8 cellular contexts compared by ENCODE assay signal in the genomic region with DNA sequence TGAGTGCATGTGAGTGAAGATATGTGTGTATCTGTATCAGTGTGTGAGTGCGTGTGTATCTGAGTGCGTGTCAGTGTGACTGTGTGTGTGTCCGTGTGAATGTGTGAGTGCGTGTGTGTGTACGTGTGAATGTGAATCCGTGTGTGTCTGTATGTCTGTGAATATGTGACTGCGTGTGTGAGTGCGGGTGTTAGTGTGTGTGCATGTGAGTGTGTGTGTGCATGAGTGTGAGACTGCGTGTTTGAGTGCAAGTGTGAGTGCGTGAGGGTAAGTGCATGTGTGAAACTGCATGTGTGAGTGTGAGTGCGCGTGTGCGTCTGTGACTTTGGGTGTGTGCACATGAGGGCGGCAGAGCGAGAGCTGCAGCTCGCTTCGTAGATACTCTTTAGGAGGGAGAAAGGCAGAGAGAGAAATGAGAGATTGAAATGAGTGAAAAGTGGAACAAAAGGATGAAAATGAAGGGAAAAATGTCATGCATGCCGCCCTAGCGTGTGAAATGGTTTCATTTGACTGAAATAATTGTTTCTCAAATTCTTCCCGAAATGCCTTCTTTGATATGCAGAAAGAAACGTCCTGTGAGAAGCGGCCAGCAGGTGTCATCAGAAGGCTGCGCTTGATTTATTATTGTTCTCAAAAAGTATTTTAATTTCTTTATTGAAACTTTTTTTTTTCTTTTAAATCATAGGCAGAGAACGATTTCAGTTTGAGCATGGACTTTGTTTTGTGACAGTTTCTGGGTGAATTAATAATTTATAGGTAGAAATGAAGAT. TPM values are rescaled to one million over a fixed set of nuclear protein-coding genes. Genes with fewer than 3 reads are reported as not detected.
DNase-seq lines count a peak whose midpoint lies in the region; ATAC-seq and TF ChIP-seq lines count a peak whose summit lies in the region.

No MANE protein-coding gene starts in this region.

- intact Hi-C loops in activated CD8-positive, alpha-beta T cell treated with anti-CD3 and anti-CD28 coated beads for 36 hours (cut with micrococcal nuclease): no loop called here
- intact Hi-C loops in dorsolateral prefrontal cortex (cut with DNase I): loop anchor here in 1 of 2 donors (2.0 to 10.0 kb wide), 2 partner anchors 1652 to 1726 kb away; no protein-coding TSS in a partner anchor

- no peaks in the 10 kb centered on the region for H3K27me3 ChIP-seq in dorsolateral prefrontal cortex

- H3K27me3 Mint-ChIP-seq in activated CD8-positive, alpha-beta T cell treated with anti-CD3 and anti-CD28 coated beads for 36 hours: no peaks in the 10 kb centered on the region
- no peaks in the 10 kb centered on the region for H3K27me3 Mint-ChIP-seq in activated CD8-positive, alpha-beta T cell treated with anti-CD3 and anti-CD28 coated beads, Interleukin-2, amount 10 ng/mL, durations not matched to agents 7 days and 5 days (ENCODE audit: low read depth)
- H3K27me3 Mint-ChIP-seq in progenitor cell of endocrine pancreas (no peaks in the 10 kb centered on the region), nephron progenitor cell (ENCODE audit: low read depth, poor library complexity) (no peaks in the 10 kb centered on the region)

- H3K27ac ChIP-seq in dorsolateral prefrontal cortex: no peak overlapping the region

- peaks cover 2% of the 10 kb centered on the region for H3K4me1 Mint-ChIP-seq in activated CD8-positive, alpha-beta T cell treated with anti-CD3 and anti-CD28 coated beads for 36 hours (ENCODE audit: low read depth)
- no peaks in the 10 kb centered on the region for H3K4me1 Mint-ChIP-seq in activated CD8-positive, alpha-beta T cell treated with anti-CD3 and anti-CD28 coated beads, Interleukin-2, amount 10 ng/mL, durations not matched to agents 7 days and 5 days (ENCODE audit: low read depth)
- no peaks in the 10 kb centered on the region for H3K4me1 Mint-ChIP-seq in progenitor cell of endocrine pancreas (ENCODE audit: low read depth)
- peaks cover 11% of the 10 kb centered on the region for H3K4me1 Mint-ChIP-seq in nephron progenitor cell

- H3K4me3 ChIP-seq in dorsolateral prefrontal cortex: peak overlapping the region in 31 of 59 donors; percentile 1 to 55 (median 29)

- peak; percentile 47 for DNase-seq in activated CD8-positive, alpha-beta T cell treated with anti-CD3 and anti-CD28 coated beads for 36 hours
- no peak for DNase-seq in activated CD8-positive, alpha-beta T cell treated with anti-CD3 and anti-CD28 coated beads, Interleukin-2, amount 10 ng/mL, durations not matched to agents 7 days and 5 days
- DNase-seq in NAMALWA (ENCODE audit: low spot score): peak; percentile 24
- DNase-seq in dorsolateral prefrontal cortex: peak in 4 of 10 donors; percentile 15 to 56 (median 45)
- DNase-seq in progenitor cell of endocrine pancreas (ENCODE audit: low spot score, unreplicated experiment): no peak
- DNase-seq in nephron progenitor cell: no peak

- no peak overlapping the region for H3K4me3 Mint-ChIP-seq in activated CD8-positive, alpha-beta T cell treated with anti-CD3 and anti-CD28 coated beads for 36 hours
- H3K4me3 Mint-ChIP-seq in activated CD8-positive, alpha-beta T cell treated with anti-CD3 and anti-CD28 coated beads, Interleukin-2, amount 10 ng/mL, durations not matched to agents 7 days and 5 days: no peak overlapping the region
- H3K4me3 Mint-ChIP-seq in progenitor cell of endocrine pancreas (ENCODE audit: low read depth) (no peak overlapping the region), nephron progenitor cell (no peak overlapping the region)

- ATAC-seq in activated CD8-positive, alpha-beta T cell treated with anti-CD3 and anti-CD28 coated beads for 36 hours: no peak
- no peak for ATAC-seq in activated CD8-positive, alpha-beta T cell treated with anti-CD3 and anti-CD28 coated beads, Interleukin-2, amount 10 ng/mL, durations not matched to agents 7 days and 5 days
- ATAC-seq in HG03196 (IDR thresholded peaks at IDR 0.05; ENCODE audit: unreplicated experiment): no peak
- ATAC-seq in GM18868 (IDR thresholded peaks at IDR 0.05; ENCODE audit: unreplicated experiment): no peak

- H3K36me3 Mint-ChIP-seq in activated CD8-positive, alpha-beta T cell treated with anti-CD3 and anti-CD28 coated beads for 36 hours (ENCODE audit: low read depth): no peaks in the 10 kb centered on the region
- no peaks in the 10 kb centered on the region for H3K36me3 Mint-ChIP-seq in activated CD8-positive, alpha-beta T cell treated with anti-CD3 and anti-CD28 coated beads, Interleukin-2, amount 10 ng/mL, durations not matched to agents 7 days and 5 days (ENCODE audit: low read depth)
- H3K36me3 Mint-ChIP-seq in progenitor cell of endocrine pancreas (ENCODE audit: insufficient read depth) (no peaks in the 10 kb centered on the region), nephron progenitor cell (ENCODE audit: low read depth) (no peaks in the 10 kb centered on the region)

- no peak overlapping the region for H3K27ac Mint-ChIP-seq in activated CD8-positive, alpha-beta T cell treated with anti-CD3 and anti-CD28 coated beads for 36 hours
- no peak overlapping the region for H3K27ac Mint-ChIP-seq in activated CD8-positive, alpha-beta T cell treated with anti-CD3 and anti-CD28 coated beads, Interleukin-2, amount 10 ng/mL, durations not matched to agents 7 days and 5 days
- H3K27ac Mint-ChIP-seq in progenitor cell of endocrine pancreas (no peak overlapping the region), nephron progenitor cell (no peak overlapping the region)

- H3K9me3 Mint-ChIP-seq in activated CD8-positive, alpha-beta T cell treated with anti-CD3 and anti-CD28 coated beads for 36 hours: no peaks in the 10 kb centered on the region
- H3K9me3 Mint-ChIP-seq in activated CD8-positive, alpha-beta T cell treated with anti-CD3 and anti-CD28 coated beads, Interleukin-2, amount 10 ng/mL, durations not matched to agents 7 days and 5 days (ENCODE audit: insufficient read depth): no peaks in the 10 kb centered on the region
- H3K9me3 Mint-ChIP-seq in progenitor cell of endocrine pancreas (ENCODE audit: low read depth) (no peaks in the 10 kb centered on the region), nephron progenitor cell (no peaks in the 10 kb centered on the region)

- TF ChIP-seq CTCF in activated CD8-positive, alpha-beta T cell treated with anti-CD3 and anti-CD28 coated beads for 36 hours (IDR thresholded peaks at IDR 0.05): peak; percentile 53
- TF ChIP-seq CTCF in dorsolateral prefrontal cortex (IDR thresholded peaks at IDR 0.05 in 54 of 56, conservative IDR thresholded peaks at IDR 0.05 in 2 of 56; ENCODE audit: low read depth in 1 of 56, partially characterized antibody in 56 of 56) (peak; percentile 45 to 76 (median 62)), progenitor cell of endocrine pancreas (IDR thresholded peaks at IDR 0.05; ENCODE audit: unreplicated experiment) (peak; percentile 55), nephron progenitor cell (IDR thresholded peaks at IDR 0.05) (no peak)

- CTCF ChIA-PET in activated CD8-positive, alpha-beta T cell treated with anti-CD3 and anti-CD28 coated beads for 36 hours (lab: Charles Lee): interaction anchor here (0.7 to 1.4 kb wide), 8 partner anchors 9 to 582 kb away, joined by 3 read pairs; no protein-coding TSS in a partner anchor
- CTCF ChIA-PET in activated CD8-positive, alpha-beta T cell treated with anti-CD3 and anti-CD28 coated beads, Interleukin-2, amount 10 ng/mL, durations not matched to agents 7 days and 5 days (lab: Charles Lee): interaction anchor here (0.7 to 1.9 kb wide), 6 partner anchors 8 to 26 kb away, joined by 3 to 6 read pairs (median 3); no protein-coding TSS in a partner anchor

- POLR2A ChIA-PET in activated CD8-positive, alpha-beta T cell treated with anti-CD3 and anti-CD28 coated beads for 36 hours (lab: Charles Lee): interaction anchor here (0.6 to 1.3 kb wide), 2 partner anchors 9 to 712 kb away, joined by 3 read pairs; no protein-coding TSS in a partner anchor
- POLR2A ChIA-PET in activated CD8-positive, alpha-beta T cell treated with anti-CD3 and anti-CD28 coated beads, Interleukin-2, amount 10 ng/mL, durations not matched to agents 7 days and 5 days (lab: Charles Lee): interaction anchor here (1.4 kb wide), 1 partner anchor 25 kb away, joined by 4 read pairs; no protein-coding TSS in a partner anchor

RNA-seq across cellular contexts. Expression of a gene that starts 25.6 kb away (rescaled TPM):
- 10 to 100 TPM in 1 of 2 experiments, 1 to 10 TPM in 1; 9.9 to 10.8 TPM for total RNA-seq in activated CD8-positive, alpha-beta T cell treated with anti-CD3 and anti-CD28 coated beads for 36 hours
- 10 to 100 TPM; 16.6 to 17.0 TPM for total RNA-seq in activated CD8-positive, alpha-beta T cell treated with anti-CD3 and anti-CD28 coated beads, Interleukin-2, amount 10 ng/mL, durations not matched to agents 7 days and 5 days
- total RNA-seq in dorsolateral prefrontal cortex (10 to 100 TPM; 15.2 to 27.4 (median 21.5) TPM), progenitor cell of endocrine pancreas (18.1 and 18.4 TPM in 2 replicates)

Comparison
In these comparisons a context has a peak if more than half of its experiments do, and no peak if none do; other contexts are left out.
1. DNase-seq: peak in activated CD8-positive, alpha-beta T cell treated with anti-CD3 and anti-CD28 coated beads for 36 hours (single experiment) and NAMALWA (single experiment); none in activated CD8-positive, alpha-beta T cell treated with anti-CD3 and anti-CD28 coated beads, Interleukin-2, amount 10 ng/mL, durations not matched to agents 7 days and 5 days (single experiment), progenitor cell of endocrine pancreas (single experiment) and nephron progenitor cell (single experiment).